Comparison of ENCODE assay signal across 17 cellular contexts in genomic region chr6:169044376-169045230, GRCh38.
DNase-seq lines count a peak whose midpoint lies in the region; FAIRE-seq and TF ChIP-seq lines count a peak whose summit lies in the region.
"Had no signal": no experiment of that assay in that cellular context is flagged by ENCODE, and none has a peak within 500 bp of the region (broad histone marks: within the 10 kb centered on the region; RNA-seq: fewer than 3 reads in every experiment).

No MANE protein-coding gene starts in this region.

- no peaks in the 10 kb centered on the region for H3K4me1 Mint-ChIP-seq in H9
- H3K4me1 Mint-ChIP-seq: activated naive CD8-positive, alpha-beta T cell treated with anti-CD3 and anti-CD28 coated beads, Interleukin-2, amount 10 ng/mL, durations not matched to agents 7 days and 5 days; nephron progenitor cell had no signal

- H3K79me1 ChIP-seq in mesenchymal stem cell (replicated peaks; ENCODE audit: low read length, poor library complexity, severe bottlenecking) (no peaks in the 10 kb centered on the region), H9 (ENCODE audit: insufficient read depth, low read depth, low read length, poor library complexity, severe bottlenecking) (no peaks in the 10 kb centered on the region)

- no peak overlapping the region for H3K56ac ChIP-seq in H9 (ENCODE audit: insufficient read length, low read depth, low read length)

- H3K4me2 ChIP-seq in mesenchymal stem cell (ENCODE audit: low read length, poor library complexity, severe bottlenecking) (no peak overlapping the region), H9 (ENCODE audit: insufficient read depth, insufficient read length, low read length) (no peak overlapping the region)

- H2AK5ac ChIP-seq in mesenchymal stem cell (ENCODE audit: low read length, severe bottlenecking), result no peak overlapping the region
- H2AK5ac ChIP-seq in H9 (ENCODE audit: insufficient read length, low read length), result no peak overlapping the region

- no peak overlapping the region for H4K91ac ChIP-seq in mesenchymal stem cell (ENCODE audit: low read length)
- H4K91ac ChIP-seq in H9 (ENCODE audit: insufficient read length, low read depth, low read length), result no peak overlapping the region

- H2BK12ac ChIP-seq in mesenchymal stem cell (ENCODE audit: low read length in 2 of 2), result no peak overlapping the region
- H2BK12ac ChIP-seq in H9 (ENCODE audit: insufficient read length, low read depth, low read length), result no peak overlapping the region

- WGBS in mesenchymal stem cell, result 85% methylated on average over 14 of the region's 14 CpGs
- WGBS in H9 (ENCODE audit: extremely low coverage, insufficient read length, low lambda C conversion rate), result no CpG with 5 or more reads among the region's 14 CpGs

- peaks cover 1% of the 10 kb centered on the region for H3K4me1 ChIP-seq in mesenchymal stem cell (ENCODE audit: control insufficient read depth, insufficient read depth, low read depth, low read length)
- H3K4me1 ChIP-seq in H9 (ENCODE audit: insufficient read depth, low read length), result no peaks in the 10 kb centered on the region
- H3K4me1 ChIP-seq: BE2C, Caco-2, heart left ventricle had no signal

- H3T11ph ChIP-seq in H9 (ENCODE audit: low read length), result no peak overlapping the region

- H4K8ac ChIP-seq in mesenchymal stem cell (ENCODE audit: low read length) (no peak overlapping the region), H9 (replicated peaks; ENCODE audit: insufficient read length, low read depth, low read length) (no peak overlapping the region)

- H3K14ac ChIP-seq in mesenchymal stem cell (ENCODE audit: low read length in 2 of 2) (no peak overlapping the region), H9 (ENCODE audit: insufficient read depth, low read length) (no peak overlapping the region)

- no peaks in the 10 kb centered on the region for H3K79me2 ChIP-seq in H9 (ENCODE audit: insufficient read depth, low read length)

- no peaks in the 10 kb centered on the region for H3K36me3 ChIP-seq in mesenchymal stem cell (ENCODE audit: control insufficient read depth in 1 of 2, insufficient read depth in 2 of 2, low read depth in 1 of 2, low read length in 2 of 2)
- H3K36me3 ChIP-seq: BE2C, esophagus squamous epithelium, heart left ventricle, tibial nerve had no signal

- FAIRE-seq in GM19239 (lab: Jason Lieb, UNC), result no peak

- H3K23me2 ChIP-seq in H9 (ENCODE audit: insufficient read length, low read depth, low read length, poor library complexity, severe bottlenecking), result no peaks in the 10 kb centered on the region

- H3K27me3 Mint-ChIP-seq in H9 (ENCODE audit: low read depth), result peaks cover 5% of the 10 kb centered on the region
- H3K27me3 Mint-ChIP-seq: activated naive CD8-positive, alpha-beta T cell treated with anti-CD3 and anti-CD28 coated beads, Interleukin-2, amount 10 ng/mL, durations not matched to agents 7 days and 5 days had no signal

- DNase-seq in RPMI8226 (peak; percentile 31), mesenchymal stem cell (no peak), superior temporal gyrus (ENCODE audit: extremely low spot score) (peak; percentile 19), H9 (no peak), GM19239 (ENCODE audit: insufficient read length, low spot score) (no peak)
- no peak for DNase-seq in activated naive CD4-positive, alpha-beta T cell treated with anti-CD3 and anti-CD28 coated beads, Interleukin-2, amount 50 U/mL, for 16 hours
- DNase-seq: activated CD4-positive, alpha-beta T cell treated with anti-CD3 and anti-CD28 coated beads for 1 hour; activated naive CD8-positive, alpha-beta T cell treated with anti-CD3 and anti-CD28 coated beads, Interleukin-2, amount 10 ng/mL, durations not matched to agents 7 days and 5 days; BE2C; Caco-2; esophagus squamous epithelium; heart left ventricle; NCI-H1930; nephron progenitor cell had no signal

- H2BK15ac ChIP-seq in mesenchymal stem cell (ENCODE audit: low read depth, poor library complexity, severe bottlenecking) (no peak overlapping the region), H9 (ENCODE audit: low read depth, low read length) (no peak overlapping the region)

- no peaks in the 10 kb centered on the region for H4K20me1 ChIP-seq in H9 (ENCODE audit: control insufficient read depth, insufficient read depth, insufficient read length)

- H3K23ac ChIP-seq in mesenchymal stem cell (ENCODE audit: low read length in 2 of 2) (no peak overlapping the region), H9 (ENCODE audit: insufficient read length, low read depth, low read length) (no peak overlapping the region)

- H3K27me3 ChIP-seq in mesenchymal stem cell (ENCODE audit: control insufficient read depth in 1 of 2, insufficient read depth in 1 of 2, low read length in 2 of 2) (no peaks in the 10 kb centered on the region), H9 (ENCODE audit: insufficient read depth, low read length) (no peaks in the 10 kb centered on the region)
- H3K27me3 ChIP-seq: BE2C, esophagus squamous epithelium, heart left ventricle, tibial nerve had no signal

- H3K27ac Mint-ChIP-seq in H9, result no peak overlapping the region
- H3K27ac Mint-ChIP-seq: activated naive CD8-positive, alpha-beta T cell treated with anti-CD3 and anti-CD28 coated beads, Interleukin-2, amount 10 ng/mL, durations not matched to agents 7 days and 5 days; activated T-helper 1 cell treated with anti-CD3 and anti-CD28 coated beads, Interleukin-12 subunit alpha, Interleukin-12 subunit beta, Interleukin-2, Interleukin-4 antibody, amounts not matched to agents 30 ng/mL and 10 ng/mL and 1 ng/mL, durations not matched to agents 14 hours and 24 hours and 36 hours had no signal

- H2AFZ ChIP-seq in mesenchymal stem cell (ENCODE audit: low read depth, low read length) (no peak overlapping the region), H9 (ENCODE audit: low read length) (no peak overlapping the region)

- no peak for TF ChIP-seq CTCF in H9 (conservative IDR thresholded peaks at IDR 0.05)

- H3K4me3 ChIP-seq in mesenchymal stem cell (ENCODE audit: insufficient read depth in 1 of 2, low read depth in 1 of 2, low read length in 2 of 2), result peak overlapping the region in 1 of 2 experiments; percentile 44
- H3K4me3 ChIP-seq: esophagus squamous epithelium, heart left ventricle, tibial nerve had no signal

- no peak overlapping the region for H3K18ac ChIP-seq in mesenchymal stem cell (ENCODE audit: low read depth in 1 of 2, low read length in 2 of 2)
- no peak overlapping the region for H3K18ac ChIP-seq in H9 (ENCODE audit: insufficient read length, low read depth, low read length)

- no peaks in the 10 kb centered on the region; a peak in 1 of 5 replicates for H3K9me3 Mint-ChIP-seq in H9
- H3K9me3 Mint-ChIP-seq: activated naive CD8-positive, alpha-beta T cell treated with anti-CD3 and anti-CD28 coated beads, Interleukin-2, amount 10 ng/mL, durations not matched to agents 7 days and 5 days; activated T-helper 1 cell treated with anti-CD3 and anti-CD28 coated beads, Interleukin-12 subunit alpha, Interleukin-12 subunit beta, Interleukin-2, Interleukin-4 antibody, amounts not matched to agents 30 ng/mL and 10 ng/mL and 1 ng/mL, durations not matched to agents 14 hours and 24 hours and 36 hours; nephron progenitor cell had no signal

- H3K9me3 ChIP-seq in mesenchymal stem cell (ENCODE audit: control insufficient read depth, low read length) (no peaks in the 10 kb centered on the region), H9 (ENCODE audit: control insufficient read depth, low read depth, low read length) (no peaks in the 10 kb centered on the region)
- H3K9me3 ChIP-seq: BE2C, Caco-2, esophagus squamous epithelium, tibial nerve had no signal

- H4K5ac ChIP-seq in H9 (ENCODE audit: insufficient read length, low read depth, low read length), result no peak overlapping the region

- peak overlapping the region; percentile 49 for H3K27ac ChIP-seq in cingulate gyrus (ENCODE audit: low read depth, low read length)
- H3K27ac ChIP-seq in mesenchymal stem cell (ENCODE audit: low read length, poor library complexity, severe bottlenecking), result no peak overlapping the region
- no peak overlapping the region for H3K27ac ChIP-seq in H9 (ENCODE audit: insufficient read length, low read depth, low read length)

- H3K36me3 Mint-ChIP-seq in H9 (ENCODE audit: insufficient read depth in 1 of 3, low read depth in 3 of 3), result no peaks in the 10 kb centered on the region
- H3K36me3 Mint-ChIP-seq: activated naive CD8-positive, alpha-beta T cell treated with anti-CD3 and anti-CD28 coated beads, Interleukin-2, amount 10 ng/mL, durations not matched to agents 7 days and 5 days had no signal

- H3K4ac ChIP-seq in mesenchymal stem cell (ENCODE audit: low read depth in 1 of 2, low read length in 2 of 2), result no peak overlapping the region
- no peak overlapping the region for H3K4ac ChIP-seq in H9 (ENCODE audit: low read depth, low read length)

- no peak overlapping the region for H2BK20ac ChIP-seq in H9 (ENCODE audit: low read depth, low read length, poor library complexity, severe bottlenecking)

- H2BK120ac ChIP-seq in mesenchymal stem cell (ENCODE audit: low read depth, low read length), result no peak overlapping the region
- no peak overlapping the region for H2BK120ac ChIP-seq in H9 (ENCODE audit: low read depth, low read length, poor library complexity, severe bottlenecking)

- H3K4me3 Mint-ChIP-seq in H9, result no peak overlapping the region
- H3K4me3 Mint-ChIP-seq: activated naive CD8-positive, alpha-beta T cell treated with anti-CD3 and anti-CD28 coated beads, Interleukin-2, amount 10 ng/mL, durations not matched to agents 7 days and 5 days; activated T-helper 1 cell treated with anti-CD3 and anti-CD28 coated beads, Interleukin-12 subunit alpha, Interleukin-12 subunit beta, Interleukin-2, Interleukin-4 antibody, amounts not matched to agents 30 ng/mL and 10 ng/mL and 1 ng/mL, durations not matched to agents 14 hours and 24 hours and 36 hours; nephron progenitor cell had no signal

- H3K9ac ChIP-seq in mesenchymal stem cell (ENCODE audit: low read length), result peak overlapping the region; percentile 70
- H3K9ac ChIP-seq in H9 (ENCODE audit: extremely low read depth, insufficient read length, low read length), result no peak overlapping the region

- no peak overlapping the region for H2BK5ac ChIP-seq in mesenchymal stem cell (ENCODE audit: low read depth, low read length, poor library complexity, severe bottlenecking)
- no peak overlapping the region for H2BK5ac ChIP-seq in H9 (ENCODE audit: insufficient read length, low read length)

Comparison
In these comparisons a context has a peak if more than half of its experiments do, and no peak if none do; other contexts are left out.
1. DNase-seq: peak in RPMI8226 (single experiment) and superior temporal gyrus (single experiment); none in mesenchymal stem cell (single experiment), H9 (single experiment), GM19239 (single experiment) and activated naive CD4-positive, alpha-beta T cell treated with anti-CD3 and anti-CD28 coated beads, Interleukin-2, amount 50 U/mL, for 16 hours (single experiment).